In genomic region chr4:128858875-128859696, GRCh38 we compare ENCODE assay signal across 16 cellular contexts.
A peak's percentile ranks its signal among the peaks of the same experiment; 100 is the strongest.
DNase-seq lines count a peak whose midpoint lies in the region; ATAC-seq, FAIRE-seq and TF ChIP-seq lines count a peak whose summit lies in the region.
"Had no signal": no experiment of that assay in that cellular context is flagged by ENCODE, and none has a peak within 500 bp of the region (broad histone marks: within the 10 kb centered on the region; RNA-seq: fewer than 3 reads in every experiment).

No MANE protein-coding gene starts in this region.

- ATAC-seq in HG02885 (IDR thresholded peaks at IDR 0.05; ENCODE audit: poor library complexity, unreplicated experiment): no peak
- ATAC-seq in HG03025 (IDR thresholded peaks at IDR 0.05; ENCODE audit: low FRiP score, unreplicated experiment): no peak

- peaks cover 81% of the 10 kb centered on the region for H4K20me1 ChIP-seq in BLaER1

- H3K4me1 ChIP-seq in BLaER1: peaks cover 72% of the 10 kb centered on the region

- H3K27me3 ChIP-seq in BLaER1: no peaks in the 10 kb centered on the region
- H3K27me3 ChIP-seq: hepatocyte, Peyer's patch, tibial artery had no signal

- peaks cover 4% of the 10 kb centered on the region for H3K27me3 Mint-ChIP-seq in nephron (ENCODE audit: low read depth)
- H3K27me3 Mint-ChIP-seq: central memory CD8-positive, alpha-beta T cell had no signal

- no peak overlapping the region for H3K27ac ChIP-seq in BLaER1
- H3K27ac ChIP-seq: Peyer's patch had no signal

- H3K4me3 ChIP-seq in BLaER1: no peak overlapping the region
- H3K4me3 ChIP-seq: hepatocyte, Peyer's patch, tibial artery had no signal

- H3K4me1 Mint-ChIP-seq in nephron: peaks cover 65% of the 10 kb centered on the region

- H3K36me3 Mint-ChIP-seq in nephron (ENCODE audit: low read depth): peaks cover 66% of the 10 kb centered on the region

- H3K36me3 ChIP-seq in BLaER1: peaks cover 86% of the 10 kb centered on the region

- no peaks in the 10 kb centered on the region for H3K9me3 ChIP-seq in BLaER1
- H3K9me3 ChIP-seq: Peyer's patch, tibial artery had no signal

- FAIRE-seq in HTR-8/SVneo (lab: Jason Lieb, UNC) (peak; percentile 97), endometrium (lab: Jason Lieb, UNC) (peak; percentile 39), RCC 7860 (lab: Jason Lieb, UNC) (no peak)

- no peaks in the 10 kb centered on the region for H3K9me3 Mint-ChIP-seq in nephron
- H3K9me3 Mint-ChIP-seq: central memory CD8-positive, alpha-beta T cell; neural crest cell had no signal

- 0 out of 2 replicates have a peak overlapping the region, but pooled peaks have one; percentile 12 for H3K4me2 ChIP-seq in BLaER1
- H3K4me2 ChIP-seq: hepatocyte had no signal

- H3K27ac Mint-ChIP-seq in nephron: peak overlapping the region; percentile 8 to 42 (median 39)

- TF ChIP-seq CTCF in nephron (IDR thresholded peaks at IDR 0.05; ENCODE audit: unreplicated experiment in 3 of 3): no peak

- H3K9ac ChIP-seq in BLaER1: no peak overlapping the region

- peak overlapping the region in 2 of 3 experiments; percentile 0 to 19 for H3K4me3 Mint-ChIP-seq in nephron
- H3K4me3 Mint-ChIP-seq: central memory CD8-positive, alpha-beta T cell; neural crest cell had no signal

- DNase-seq in HTR-8/SVneo (ENCODE audit: insufficient read length, low spot score) (no peak), NCI-H526 (lab: John Stamatoyannopoulos, UW) (no peak), RCC 7860 (ENCODE audit: low spot score) (no peak)
- DNase-seq: DMS53; NCI-H187; Peyer's patch; stimulated activated CD4-positive, alpha-beta T cell treated with anti-CD3 and anti-CD28 coated beads, Interleukin-4, amount 100 ng/mL, for 4 hours; tibial artery had no signal
